9 cellular contexts compared by ENCODE assay signal in the genomic region with DNA sequence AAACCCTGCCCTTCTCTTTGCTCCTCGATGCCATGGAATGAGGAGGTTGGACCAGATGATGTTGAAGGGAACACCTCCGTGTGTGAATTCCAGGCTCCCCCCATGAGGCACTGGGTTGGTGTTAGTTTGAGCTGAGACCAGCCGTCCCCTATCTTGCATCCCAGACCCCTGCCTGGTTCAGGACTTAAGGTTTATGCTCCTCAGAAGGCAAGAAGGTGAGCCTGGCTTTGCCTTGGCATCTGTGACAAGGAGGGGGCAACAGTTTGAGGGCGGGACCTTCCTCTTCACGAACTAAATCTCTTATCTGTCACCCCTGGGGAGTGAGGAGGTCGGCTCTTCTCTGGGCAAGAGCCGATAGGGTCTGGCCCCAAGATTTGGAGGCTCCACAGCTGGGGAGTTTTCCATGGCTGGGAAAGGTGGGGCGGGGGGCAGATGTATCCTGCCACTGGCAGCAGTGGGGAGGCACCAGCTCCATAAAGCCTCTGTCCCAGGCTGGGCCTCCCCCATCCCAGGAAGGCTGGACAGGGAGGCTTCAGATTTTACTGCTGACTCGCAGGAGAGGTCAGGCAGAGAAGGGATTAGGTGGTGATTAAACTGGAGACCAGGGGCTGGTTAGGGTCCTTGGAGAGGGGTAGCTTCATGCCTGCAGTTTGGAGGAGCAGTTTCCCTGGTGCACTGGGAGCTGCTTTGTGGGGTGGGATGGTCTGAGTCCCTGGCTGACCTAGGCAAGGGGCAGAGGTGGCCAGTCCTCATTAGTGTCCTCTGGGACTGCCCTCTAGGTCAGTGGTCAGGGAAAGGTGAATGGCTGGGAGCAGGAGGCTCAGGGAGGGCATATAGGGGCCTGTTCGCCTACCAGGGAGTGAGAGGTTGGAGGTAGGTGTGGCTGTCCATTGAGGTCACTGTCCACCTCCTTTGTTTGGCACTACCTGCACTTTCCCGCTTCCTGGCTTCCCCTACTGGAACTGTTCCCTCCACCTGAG. TPM values are rescaled to one million over a fixed set of nuclear protein-coding genes. Genes with fewer than 3 reads are reported as not detected.
DNase-seq lines count a peak whose midpoint lies in the region; ATAC-seq, FAIRE-seq and TF ChIP-seq lines count a peak whose summit lies in the region.
"Had no signal": no experiment of that assay in that cellular context is flagged by ENCODE, and none has a peak within 500 bp of the region (broad histone marks: within the 10 kb centered on the region; RNA-seq: fewer than 3 reads in every experiment).

No MANE protein-coding gene starts in this region.

- TF ChIP-seq CTCF in astrocyte of the cerebellum (IDR thresholded peaks at IDR 0.05; ENCODE audit: low read depth, low read length, missing control alignments) (no peak), thoracic aorta (IDR thresholded peaks at IDR 0.05) (no peak)

- no peak for FAIRE-seq in RCC 7860 (lab: Jason Lieb, UNC)

- no peaks in the 10 kb centered on the region for H3K9me3 Mint-ChIP-seq in T-helper 1 cell treated with Interleukin-12 subunit alpha and Interleukin-12 subunit beta and Interleukin-4 antibody, amounts not matched to agents 30 μg/mL and 1 μg/mL, for 36 hours

- H3K36me3 ChIP-seq in thoracic aorta, result no peaks in the 10 kb centered on the region

- peak overlapping the region; percentile 83 for H3K27ac ChIP-seq in layer of hippocampus (ENCODE audit: low read depth, low read length)
- H3K27ac ChIP-seq in thoracic aorta, result peak overlapping the region in 1 of 2 donors; percentile 6
- H3K27ac ChIP-seq: SK-N-MC had no signal

- H3K27ac Mint-ChIP-seq in T-helper 1 cell treated with Interleukin-12 subunit alpha and Interleukin-12 subunit beta and Interleukin-4 antibody, amounts not matched to agents 30 μg/mL and 1 μg/mL, for 36 hours, result no peak overlapping the region

- H3K4me1 ChIP-seq in thoracic aorta (ENCODE audit: control insufficient read depth in 1 of 2, low read depth in 2 of 2), result peaks cover 3 to 26% of the 10 kb centered on the region in 2 donors

- H3K36me3 Mint-ChIP-seq in T-helper 1 cell treated with Interleukin-12 subunit alpha and Interleukin-12 subunit beta and Interleukin-4 antibody, amounts not matched to agents 30 μg/mL and 1 μg/mL, for 36 hours (ENCODE audit: low read depth), result peaks cover 4% of the 10 kb centered on the region

- ATAC-seq in thoracic aorta (ENCODE audit: insufficient number of reproducible peaks, low FRiP score, low read depth), result no peak
- ATAC-seq in GM18867 (IDR thresholded peaks at IDR 0.05; ENCODE audit: unreplicated experiment), result no peak

- intact Hi-C loops in head of caudate nucleus (cut with DNase I), result no loop called here

- no peaks in the 10 kb centered on the region for H3K27me3 ChIP-seq in layer of hippocampus (ENCODE audit: control insufficient read depth, insufficient read depth, low read length)
- no peaks in the 10 kb centered on the region for H3K27me3 ChIP-seq in thoracic aorta (replicated peaks; ENCODE audit: insufficient read depth)

- in situ Hi-C loops in astrocyte of the cerebellum (cut with HindIII; ENCODE audit: low sequenced_read_pairs), result no loop called here

- H3K4me3 ChIP-seq in astrocyte of the cerebellum (ENCODE audit: low read depth, low read length) (peak overlapping the region; percentile 70), thoracic aorta (peak overlapping the region; percentile 90)

- DNase-seq in T-helper 1 cell (no peak), astrocyte of the cerebellum (ENCODE audit: low read depth) (no peak), thoracic aorta (ENCODE audit: low spot score) (no peak), RCC 7860 (ENCODE audit: low spot score) (no peak), head of caudate nucleus (no peak)

- H3K9me3 ChIP-seq in thoracic aorta, result no peaks in the 10 kb centered on the region

- H3K4me3 Mint-ChIP-seq in T-helper 1 cell treated with Interleukin-12 subunit alpha and Interleukin-12 subunit beta and Interleukin-4 antibody, amounts not matched to agents 30 μg/mL and 1 μg/mL, for 36 hours, result peak overlapping the region; percentile 84

- peaks cover 43% of the 10 kb centered on the region for H3K4me1 Mint-ChIP-seq in T-helper 1 cell treated with Interleukin-12 subunit alpha and Interleukin-12 subunit beta and Interleukin-4 antibody, amounts not matched to agents 30 μg/mL and 1 μg/mL, for 36 hours (ENCODE audit: low read depth)

- no peaks in the 10 kb centered on the region for H3K27me3 Mint-ChIP-seq in T-helper 1 cell treated with Interleukin-12 subunit alpha and Interleukin-12 subunit beta and Interleukin-4 antibody, amounts not matched to agents 30 μg/mL and 1 μg/mL, for 36 hours (ENCODE audit: low read depth)

RNA-seq across cellular contexts. Expression of gene SEC14L2, which starts 1.1 kb away (rescaled TPM):
- 10 to 100 TPM in 1 of 2 donors, 1 to 10 TPM in 1; 6.4 to 18.3 TPM for total RNA-seq in thoracic aorta

RNA-seq across cellular contexts. Expression of gene RNF215, which starts 10.7 kb away (rescaled TPM):
- total RNA-seq in thoracic aorta, result 10 to 100 TPM; 11.4 to 11.6 TPM

RNA-seq across cellular contexts. Expression of gene MTFP1, which starts 27.6 kb away (rescaled TPM):
- total RNA-seq in thoracic aorta, result 1 to 10 TPM; 1.9 to 6.4 TPM

RNA-seq across cellular contexts. Expression of gene CCDC157, which starts 41.1 kb away (rescaled TPM):
- total RNA-seq in thoracic aorta, result 1 to 10 TPM in 1 of 2 donors, under 1 TPM in 1; 0.27 to 2.9 TPM

RNA-seq across cellular contexts. Expression of gene SF3A1, which starts 41.3 kb away (rescaled TPM):
- 10 to 100 TPM; 56.7 to 77.0 TPM for total RNA-seq in thoracic aorta
